In the genomic region with DNA sequence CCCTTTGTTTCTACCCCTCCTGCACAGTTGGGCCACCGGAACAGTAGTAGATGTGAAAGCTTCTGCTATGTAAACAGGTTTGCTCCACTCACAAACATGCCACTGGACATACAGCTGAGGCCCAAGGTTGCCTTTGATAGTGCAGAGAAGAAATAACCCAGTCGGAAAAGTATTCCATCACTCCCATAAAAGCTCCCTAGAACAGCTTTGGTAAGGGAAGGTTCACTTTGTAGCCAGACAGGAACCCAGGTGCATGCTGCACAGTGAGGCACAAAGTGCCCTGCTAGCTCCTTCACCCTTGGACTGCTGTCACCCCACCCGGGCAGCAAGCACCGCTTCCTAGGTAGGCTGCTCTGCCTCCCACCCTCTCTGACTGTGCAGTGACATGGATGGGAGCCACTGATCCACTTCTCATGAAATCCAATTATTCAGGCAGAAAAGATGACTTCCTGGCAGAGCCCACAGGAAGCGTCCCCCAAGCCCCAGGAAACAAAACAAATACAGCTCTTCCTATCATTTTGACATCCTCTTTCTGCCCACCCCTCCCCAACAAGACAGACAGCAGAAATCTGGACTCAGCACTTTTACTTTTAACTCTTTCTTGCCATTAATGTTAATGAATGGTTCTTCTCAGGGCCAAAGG, we compare ENCODE assay signal across 1 cellular context.
TF ChIP-seq lines count a peak whose summit lies in the region.

No MANE protein-coding gene starts in this region.

TF ChIP-seq in HepG2, 621 proteins besides CTCF, POLR2A, EP300 and RAD21 (continued from another document and continues in another):
- TF ChIP-seq ZNF788 (CRISPR knock-in tag; IDR thresholded peaks at IDR 0.05; ENCODE audit: borderline replicate concordance) (peak; percentile 52; the same call in 1 of the 2 replicates), ELF3 (CRISPR knock-in tag; IDR thresholded peaks at IDR 0.05) (0 out of 2 replicates have a peak, but pooled peaks have one; percentile 11), ZBTB38 (CRISPR knock-in tag; IDR thresholded peaks at IDR 0.05) (0 out of 2 replicates have a peak, but pooled peaks have one; percentile 10), MAX (IDR thresholded peaks at IDR 0.05) (0 out of 2 replicates have a peak, but pooled peaks have one; percentile 23), REPIN1 (CRISPR knock-in tag; IDR thresholded peaks at IDR 0.05; ENCODE audit: borderline replicate concordance, low read depth) (peak; percentile 50; the same call in 1 of the 2 replicates), ZKSCAN8 (CRISPR knock-in tag; IDR thresholded peaks at IDR 0.05; ENCODE audit: borderline replicate concordance) (no peak), ZNF280D (CRISPR knock-in tag; IDR thresholded peaks at IDR 0.05) (0 out of 2 replicates have a peak, but pooled peaks have one; percentile 27), RXRB (CRISPR knock-in tag; IDR thresholded peaks at IDR 0.05; ENCODE audit: borderline replicate concordance) (peak; percentile 49; the same call in 1 of the 2 replicates), ZNF83 (CRISPR knock-in tag; IDR thresholded peaks at IDR 0.05; ENCODE audit: borderline replicate concordance) (no peak), ZNF7 (CRISPR knock-in tag; IDR thresholded peaks at IDR 0.05) (no peak), BORCS8-MEF2B (CRISPR knock-in tag; IDR thresholded peaks at IDR 0.05) (0 out of 2 replicates have a peak, but pooled peaks have one; percentile 23), MYNN (CRISPR knock-in tag; IDR thresholded peaks at IDR 0.05; ENCODE audit: low read depth) (no peak), ZBTB2 (CRISPR knock-in tag; IDR thresholded peaks at IDR 0.05; ENCODE audit: low read depth) (no peak), SMAD3 (CRISPR knock-in tag; IDR thresholded peaks at IDR 0.05) (no peak), ZBTB46 (CRISPR knock-in tag; IDR thresholded peaks at IDR 0.05; ENCODE audit: borderline replicate concordance) (no peak)
- TF ChIP-seq, protein P1, sequence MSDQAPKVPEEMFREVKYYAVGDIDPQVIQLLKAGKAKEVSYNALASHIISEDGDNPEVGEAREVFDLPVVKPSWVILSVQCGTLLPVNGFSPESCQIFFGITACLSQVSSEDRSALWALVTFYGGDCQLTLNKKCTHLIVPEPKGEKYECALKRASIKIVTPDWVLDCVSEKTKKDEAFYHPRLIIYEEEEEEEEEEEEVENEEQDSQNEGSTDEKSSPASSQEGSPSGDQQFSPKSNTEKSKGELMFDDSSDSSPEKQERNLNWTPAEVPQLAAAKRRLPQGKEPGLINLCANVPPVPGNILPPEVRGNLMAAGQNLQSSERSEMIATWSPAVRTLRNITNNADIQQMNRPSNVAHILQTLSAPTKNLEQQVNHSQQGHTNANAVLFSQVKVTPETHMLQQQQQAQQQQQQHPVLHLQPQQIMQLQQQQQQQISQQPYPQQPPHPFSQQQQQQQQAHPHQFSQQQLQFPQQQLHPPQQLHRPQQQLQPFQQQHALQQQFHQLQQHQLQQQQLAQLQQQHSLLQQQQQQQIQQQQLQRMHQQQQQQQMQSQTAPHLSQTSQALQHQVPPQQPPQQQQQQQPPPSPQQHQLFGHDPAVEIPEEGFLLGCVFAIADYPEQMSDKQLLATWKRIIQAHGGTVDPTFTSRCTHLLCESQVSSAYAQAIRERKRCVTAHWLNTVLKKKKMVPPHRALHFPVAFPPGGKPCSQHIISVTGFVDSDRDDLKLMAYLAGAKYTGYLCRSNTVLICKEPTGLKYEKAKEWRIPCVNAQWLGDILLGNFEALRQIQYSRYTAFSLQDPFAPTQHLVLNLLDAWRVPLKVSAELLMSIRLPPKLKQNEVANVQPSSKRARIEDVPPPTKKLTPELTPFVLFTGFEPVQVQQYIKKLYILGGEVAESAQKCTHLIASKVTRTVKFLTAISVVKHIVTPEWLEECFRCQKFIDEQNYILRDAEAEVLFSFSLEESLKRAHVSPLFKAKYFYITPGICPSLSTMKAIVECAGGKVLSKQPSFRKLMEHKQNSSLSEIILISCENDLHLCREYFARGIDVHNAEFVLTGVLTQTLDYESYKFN (CRISPR knock-in tag; conservative IDR thresholded peaks at IDR 0.05): peak; percentile 67
- TF ChIP-seq, protein P2, sequence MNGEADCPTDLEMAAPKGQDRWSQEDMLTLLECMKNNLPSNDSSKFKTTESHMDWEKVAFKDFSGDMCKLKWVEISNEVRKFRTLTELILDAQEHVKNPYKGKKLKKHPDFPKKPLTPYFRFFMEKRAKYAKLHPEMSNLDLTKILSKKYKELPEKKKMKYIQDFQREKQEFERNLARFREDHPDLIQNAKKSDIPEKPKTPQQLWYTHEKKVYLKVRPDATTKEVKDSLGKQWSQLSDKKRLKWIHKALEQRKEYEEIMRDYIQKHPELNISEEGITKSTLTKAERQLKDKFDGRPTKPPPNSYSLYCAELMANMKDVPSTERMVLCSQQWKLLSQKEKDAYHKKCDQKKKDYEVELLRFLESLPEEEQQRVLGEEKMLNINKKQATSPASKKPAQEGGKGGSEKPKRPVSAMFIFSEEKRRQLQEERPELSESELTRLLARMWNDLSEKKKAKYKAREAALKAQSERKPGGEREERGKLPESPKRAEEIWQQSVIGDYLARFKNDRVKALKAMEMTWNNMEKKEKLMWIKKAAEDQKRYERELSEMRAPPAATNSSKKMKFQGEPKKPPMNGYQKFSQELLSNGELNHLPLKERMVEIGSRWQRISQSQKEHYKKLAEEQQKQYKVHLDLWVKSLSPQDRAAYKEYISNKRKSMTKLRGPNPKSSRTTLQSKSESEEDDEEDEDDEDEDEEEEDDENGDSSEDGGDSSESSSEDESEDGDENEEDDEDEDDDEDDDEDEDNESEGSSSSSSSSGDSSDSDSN (CRISPR knock-in tag; IDR thresholded peaks at IDR 0.05): peak; percentile 44; the same call in 1 of the 2 replicates
- TF ChIP-seq, protein P3, sequence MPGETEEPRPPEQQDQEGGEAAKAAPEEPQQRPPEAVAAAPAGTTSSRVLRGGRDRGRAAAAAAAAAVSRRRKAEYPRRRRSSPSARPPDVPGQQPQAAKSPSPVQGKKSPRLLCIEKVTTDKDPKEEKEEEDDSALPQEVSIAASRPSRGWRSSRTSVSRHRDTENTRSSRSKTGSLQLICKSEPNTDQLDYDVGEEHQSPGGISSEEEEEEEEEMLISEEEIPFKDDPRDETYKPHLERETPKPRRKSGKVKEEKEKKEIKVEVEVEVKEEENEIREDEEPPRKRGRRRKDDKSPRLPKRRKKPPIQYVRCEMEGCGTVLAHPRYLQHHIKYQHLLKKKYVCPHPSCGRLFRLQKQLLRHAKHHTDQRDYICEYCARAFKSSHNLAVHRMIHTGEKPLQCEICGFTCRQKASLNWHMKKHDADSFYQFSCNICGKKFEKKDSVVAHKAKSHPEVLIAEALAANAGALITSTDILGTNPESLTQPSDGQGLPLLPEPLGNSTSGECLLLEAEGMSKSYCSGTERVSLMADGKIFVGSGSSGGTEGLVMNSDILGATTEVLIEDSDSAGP (CRISPR knock-in tag; IDR thresholded peaks at IDR 0.05; ENCODE audit: borderline replicate concordance): peak; percentile 55; the same call in 1 of the 2 replicates
- TF ChIP-seq, protein P4, sequence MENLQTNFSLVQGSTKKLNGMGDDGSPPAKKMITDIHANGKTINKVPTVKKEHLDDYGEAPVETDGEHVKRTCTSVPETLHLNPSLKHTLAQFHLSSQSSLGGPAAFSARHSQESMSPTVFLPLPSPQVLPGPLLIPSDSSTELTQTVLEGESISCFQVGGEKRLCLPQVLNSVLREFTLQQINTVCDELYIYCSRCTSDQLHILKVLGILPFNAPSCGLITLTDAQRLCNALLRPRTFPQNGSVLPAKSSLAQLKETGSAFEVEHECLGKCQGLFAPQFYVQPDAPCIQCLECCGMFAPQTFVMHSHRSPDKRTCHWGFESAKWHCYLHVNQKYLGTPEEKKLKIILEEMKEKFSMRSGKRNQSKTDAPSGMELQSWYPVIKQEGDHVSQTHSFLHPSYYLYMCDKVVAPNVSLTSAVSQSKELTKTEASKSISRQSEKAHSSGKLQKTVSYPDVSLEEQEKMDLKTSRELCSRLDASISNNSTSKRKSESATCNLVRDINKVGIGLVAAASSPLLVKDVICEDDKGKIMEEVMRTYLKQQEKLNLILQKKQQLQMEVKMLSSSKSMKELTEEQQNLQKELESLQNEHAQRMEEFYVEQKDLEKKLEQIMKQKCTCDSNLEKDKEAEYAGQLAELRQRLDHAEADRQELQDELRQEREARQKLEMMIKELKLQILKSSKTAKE (CRISPR knock-in tag; IDR thresholded peaks at IDR 0.05; ENCODE audit: borderline replicate concordance): 0 out of 2 replicates have a peak, but pooled peaks have one; percentile 25
- TF ChIP-seq, protein P5, sequence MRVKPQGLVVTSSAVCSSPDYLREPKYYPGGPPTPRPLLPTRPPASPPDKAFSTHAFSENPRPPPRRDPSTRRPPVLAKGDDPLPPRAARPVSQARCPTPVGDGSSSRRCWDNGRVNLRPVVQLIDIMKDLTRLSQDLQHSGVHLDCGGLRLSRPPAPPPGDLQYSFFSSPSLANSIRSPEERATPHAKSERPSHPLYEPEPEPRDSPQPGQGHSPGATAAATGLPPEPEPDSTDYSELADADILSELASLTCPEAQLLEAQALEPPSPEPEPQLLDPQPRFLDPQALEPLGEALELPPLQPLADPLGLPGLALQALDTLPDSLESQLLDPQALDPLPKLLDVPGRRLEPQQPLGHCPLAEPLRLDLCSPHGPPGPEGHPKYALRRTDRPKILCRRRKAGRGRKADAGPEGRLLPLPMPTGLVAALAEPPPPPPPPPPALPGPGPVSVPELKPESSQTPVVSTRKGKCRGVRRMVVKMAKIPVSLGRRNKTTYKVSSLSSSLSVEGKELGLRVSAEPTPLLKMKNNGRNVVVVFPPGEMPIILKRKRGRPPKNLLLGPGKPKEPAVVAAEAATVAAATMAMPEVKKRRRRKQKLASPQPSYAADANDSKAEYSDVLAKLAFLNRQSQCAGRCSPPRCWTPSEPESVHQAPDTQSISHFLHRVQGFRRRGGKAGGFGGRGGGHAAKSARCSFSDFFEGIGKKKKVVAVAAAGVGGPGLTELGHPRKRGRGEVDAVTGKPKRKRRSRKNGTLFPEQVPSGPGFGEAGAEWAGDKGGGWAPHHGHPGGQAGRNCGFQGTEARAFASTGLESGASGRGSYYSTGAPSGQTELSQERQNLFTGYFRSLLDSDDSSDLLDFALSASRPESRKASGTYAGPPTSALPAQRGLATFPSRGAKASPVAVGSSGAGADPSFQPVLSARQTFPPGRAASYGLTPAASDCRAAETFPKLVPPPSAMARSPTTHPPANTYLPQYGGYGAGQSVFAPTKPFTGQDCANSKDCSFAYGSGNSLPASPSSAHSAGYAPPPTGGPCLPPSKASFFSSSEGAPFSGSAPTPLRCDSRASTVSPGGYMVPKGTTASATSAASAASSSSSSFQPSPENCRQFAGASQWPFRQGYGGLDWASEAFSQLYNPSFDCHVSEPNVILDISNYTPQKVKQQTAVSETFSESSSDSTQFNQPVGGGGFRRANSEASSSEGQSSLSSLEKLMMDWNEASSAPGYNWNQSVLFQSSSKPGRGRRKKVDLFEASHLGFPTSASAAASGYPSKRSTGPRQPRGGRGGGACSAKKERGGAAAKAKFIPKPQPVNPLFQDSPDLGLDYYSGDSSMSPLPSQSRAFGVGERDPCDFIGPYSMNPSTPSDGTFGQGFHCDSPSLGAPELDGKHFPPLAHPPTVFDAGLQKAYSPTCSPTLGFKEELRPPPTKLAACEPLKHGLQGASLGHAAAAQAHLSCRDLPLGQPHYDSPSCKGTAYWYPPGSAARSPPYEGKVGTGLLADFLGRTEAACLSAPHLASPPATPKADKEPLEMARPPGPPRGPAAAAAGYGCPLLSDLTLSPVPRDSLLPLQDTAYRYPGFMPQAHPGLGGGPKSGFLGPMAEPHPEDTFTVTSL (CRISPR knock-in tag; IDR thresholded peaks at IDR 0.05; ENCODE audit: borderline replicate concordance): 0 out of 2 replicates have a peak, but pooled peaks have one; percentile 33
